17 cellular contexts compared by ENCODE assay signal in the genomic region with DNA sequence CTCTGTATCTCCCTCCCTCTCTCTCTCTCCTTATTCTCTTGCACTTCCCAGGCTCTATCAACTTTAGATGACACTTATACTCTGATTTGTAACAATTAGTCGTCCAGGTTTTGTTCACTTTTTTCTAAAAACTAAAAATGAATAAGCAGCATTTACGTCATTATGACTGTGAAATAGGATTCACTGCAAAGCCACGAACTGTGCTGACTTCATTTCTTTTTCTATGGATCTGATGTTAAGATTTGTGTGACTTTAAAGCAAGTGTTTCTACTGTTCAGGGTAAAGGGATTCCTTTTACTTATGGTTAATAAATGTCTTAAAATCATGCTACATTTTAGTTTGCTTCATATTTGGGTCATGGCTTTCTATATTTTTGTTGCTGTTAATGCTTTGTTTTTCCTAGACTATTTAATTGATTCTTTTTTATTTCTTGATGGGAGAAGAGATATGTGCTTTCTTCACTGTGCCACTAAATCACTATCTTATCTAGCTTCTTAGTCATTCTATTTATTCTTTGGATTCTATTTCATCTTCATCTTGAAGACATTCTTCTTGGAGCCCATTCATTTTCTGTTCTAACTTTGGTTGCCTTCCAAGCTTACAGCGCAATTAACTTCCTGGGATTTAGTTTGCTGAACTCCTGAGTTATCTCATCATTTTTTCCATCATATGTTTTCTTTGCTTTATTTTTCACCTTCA.
"Had no signal": no experiment of that assay in that cellular context is flagged by ENCODE, and none has a peak within 500 bp of the region (broad histone marks: within the 10 kb centered on the region; RNA-seq: fewer than 3 reads in every experiment).

No MANE protein-coding gene starts in this region.

- H3K4me3 ChIP-seq: coronary artery, lung had no signal

- H3K27ac ChIP-seq: coronary artery had no signal

- ATAC-seq: activated naive CD4-positive, alpha-beta T cell treated with anti-CD3 and anti-CD28 coated beads, Interleukin-2, amount 50 U/mL, for 72 hours; left colon; naive thymus-derived CD4-positive, alpha-beta T cell; right cardiac atrium; T-helper 17 cell had no signal

- DNase-seq: activated CD4-positive, alpha-beta T cell treated with anti-CD3 and anti-CD28 coated beads, Interleukin-2, amount 50 U/mL, for 1 hour; activated CD4-positive, CD25-positive, alpha-beta regulatory T cell; activated T-cell treated with anti-CD3 and anti-CD28 coated beads for 4 hours; amygdala; effector CD8-positive, alpha-beta T cell; hypothalamus; left colon; naive thymus-derived CD4-positive, alpha-beta T cell; right cardiac atrium; stimulated activated CD4-positive, alpha-beta T cell treated with anti-CD3 and anti-CD28 coated beads, Interleukin-2, amount 100 ng/mL, for 24 hours; stimulated activated naive CD4-positive, alpha-beta T cell; T-helper 17 cell; trophoblast cell had no signal

- FAIRE-seq: bronchial epithelial cell had no signal
